Comparison of ENCODE assay signal across 15 cellular contexts in genomic region chr5:136087961-136088871, GRCh38. TPM values are rescaled to one million over a fixed set of nuclear protein-coding genes. Genes with fewer than 3 reads are reported as not detected.
DNase-seq lines count a peak whose midpoint lies in the region; ATAC-seq, FAIRE-seq and TF ChIP-seq lines count a peak whose summit lies in the region.
"Had no signal": no experiment of that assay in that cellular context is flagged by ENCODE, and none has a peak within 500 bp of the region (broad histone marks: within the 10 kb centered on the region; RNA-seq: fewer than 3 reads in every experiment).

No MANE protein-coding gene starts in this region.

- H3K4me1 ChIP-seq in esophagus squamous epithelium (peaks cover 0 to 38% (median 9%) of the 10 kb centered on the region in 3 donors), mucosa of descending colon (ENCODE audit: low read depth) (peaks cover 24% of the 10 kb centered on the region), testis (peaks cover 8% of the 10 kb centered on the region)
- H3K4me1 ChIP-seq: HAP-1 had no signal

- FAIRE-seq in HTR-8/SVneo (lab: Jason Lieb, UNC), result no peak

- H3K27ac ChIP-seq in esophagus squamous epithelium (peak overlapping the region; percentile 67 to 81 (median 79)), testis (peak overlapping the region; percentile 81 to 87)
- H3K27ac ChIP-seq: vagina had no signal

- DNase-seq in MV-4-11 (lab: John Stamatoyannopoulos, UW), result peak; percentile 35
- DNase-seq in esophagus squamous epithelium (lab: John Stamatoyannopoulos, UW), result no peak
- peak; percentile 85 to 89 (median 89) for DNase-seq in mucosa of descending colon
- peak; percentile 93 for DNase-seq in testis
- no peak for DNase-seq in AML-193 (lab: John Stamatoyannopoulos, UW)
- DNase-seq in NCI-H774 (lab: John Stamatoyannopoulos, UW), result no peak
- no peak for DNase-seq in HTR-8/SVneo (ENCODE audit: insufficient read length, low spot score)
- DNase-seq: activated CD8-positive, alpha-beta memory T cell treated with anti-CD3 and anti-CD28 coated beads, Interleukin-2, amount 50 U/mL, for 4 hours; DMS 273 treated with DMSO at 0.1 percent for 48 hours; NCI-H446; stimulated activated CD4-positive, alpha-beta T cell treated with anti-CD3 and anti-CD28 coated beads, Interleukin-2, amount 100 ng/mL, for 48 hours; T-cell had no signal

- 44 to 56% methylated on average over 11 of the region's 16 CpGs for WGBS in esophagus squamous epithelium, 2 donors
- WGBS in testis, 2 donors, result 40 to 51% methylated on average over 16 of the region's 16 CpGs

- H3K27me3 ChIP-seq in esophagus squamous epithelium, result no peaks in the 10 kb centered on the region
- no peaks in the 10 kb centered on the region for H3K27me3 ChIP-seq in testis
- H3K27me3 ChIP-seq: vagina had no signal

- H3K4me3 ChIP-seq in esophagus squamous epithelium, result peak overlapping the region in 1 of 4 donors; percentile 15
- H3K4me3 ChIP-seq in mucosa of descending colon, result no peak overlapping the region
- no peak overlapping the region for H3K4me3 ChIP-seq in testis
- H3K4me3 ChIP-seq: HAP-1, vagina had no signal

- TF ChIP-seq CTCF in esophagus squamous epithelium (IDR thresholded peaks at IDR 0.05), result no peak
- no peak for TF ChIP-seq CTCF in mucosa of descending colon (IDR thresholded peaks at IDR 0.05)
- TF ChIP-seq CTCF in testis (IDR thresholded peaks at IDR 0.05), result no peak

- ATAC-seq in mucosa of descending colon (peak; percentile 93), HG03025 (IDR thresholded peaks at IDR 0.05; ENCODE audit: low FRiP score, unreplicated experiment) (no peak)
- ATAC-seq: T-cell had no signal

- H3K36me3 ChIP-seq in esophagus squamous epithelium (no peaks in the 10 kb centered on the region), mucosa of descending colon (ENCODE audit: low read depth) (no peaks in the 10 kb centered on the region), testis (ENCODE audit: low read depth, missing control alignments) (no peaks in the 10 kb centered on the region)
- H3K36me3 ChIP-seq: HAP-1, vagina had no signal

- TF ChIP-seq POLR2A in esophagus squamous epithelium (IDR thresholded peaks at IDR 0.05) (no peak), testis (IDR thresholded peaks at IDR 0.05) (no peak)

- H3K9me3 ChIP-seq in esophagus squamous epithelium, result no peaks in the 10 kb centered on the region
- no peaks in the 10 kb centered on the region for H3K9me3 ChIP-seq in mucosa of descending colon
- H3K9me3 ChIP-seq in testis, result no peaks in the 10 kb centered on the region
- H3K9me3 ChIP-seq: HAP-1, vagina had no signal

- intact Hi-C loops in esophagus squamous epithelium (cut with DNase I), result no loop called here
- intact Hi-C loops in mucosa of descending colon (cut with DNase I, micrococcal nuclease), result no loop called here
- intact Hi-C loops in testis (cut with DNase I; ENCODE audit: low total_unique reads), result loop anchor here (10.0 kb wide), 1 partner anchor 443 kb away; no protein-coding TSS in a partner anchor

RNA-seq across cellular contexts. Expression of gene SMAD5, which starts 44.4 kb away (rescaled TPM):
- total RNA-seq in esophagus squamous epithelium (10 to 100 TPM; 32.0 to 49.6 (median 38.1) TPM), mucosa of descending colon (10 to 100 TPM; 39.7 to 79.8 (median 42.0) TPM), testis (10 to 100 TPM; 29.1 to 36.0 TPM)
- 25.4 TPM for polyA plus RNA-seq in testis (ENCODE audit: insufficient read depth, low read depth, low replicate concordance)

RNA-seq across cellular contexts. Expression of gene TGFBI, which starts 59.4 kb away (rescaled TPM):
- total RNA-seq in esophagus squamous epithelium (10 to 100 TPM in 2 of 4 donors, 1 to 10 TPM in 2; 7.3 to 63.5 (median 33.3) TPM), mucosa of descending colon (10 to 100 TPM; 26.8 to 77.1 (median 47.0) TPM), testis (10 to 100 TPM in 1 of 2 donors, 1 to 10 TPM in 1; 9.0 to 15.4 TPM)
- polyA plus RNA-seq in testis (ENCODE audit: insufficient read depth, low read depth, low replicate concordance), result 77.2 TPM

Comparison
In these comparisons a context has a peak if more than half of its experiments do, and no peak if none do; other contexts are left out.
1. DNase-seq: peak in MV-4-11 (single experiment), mucosa of descending colon (3 of 3) and testis (single experiment); none in esophagus squamous epithelium (single experiment), AML-193 (0 of 2), NCI-H774 (single experiment) and HTR-8/SVneo (single experiment).